Comparison of ENCODE assay signal across 8 cellular contexts in the genomic region with DNA sequence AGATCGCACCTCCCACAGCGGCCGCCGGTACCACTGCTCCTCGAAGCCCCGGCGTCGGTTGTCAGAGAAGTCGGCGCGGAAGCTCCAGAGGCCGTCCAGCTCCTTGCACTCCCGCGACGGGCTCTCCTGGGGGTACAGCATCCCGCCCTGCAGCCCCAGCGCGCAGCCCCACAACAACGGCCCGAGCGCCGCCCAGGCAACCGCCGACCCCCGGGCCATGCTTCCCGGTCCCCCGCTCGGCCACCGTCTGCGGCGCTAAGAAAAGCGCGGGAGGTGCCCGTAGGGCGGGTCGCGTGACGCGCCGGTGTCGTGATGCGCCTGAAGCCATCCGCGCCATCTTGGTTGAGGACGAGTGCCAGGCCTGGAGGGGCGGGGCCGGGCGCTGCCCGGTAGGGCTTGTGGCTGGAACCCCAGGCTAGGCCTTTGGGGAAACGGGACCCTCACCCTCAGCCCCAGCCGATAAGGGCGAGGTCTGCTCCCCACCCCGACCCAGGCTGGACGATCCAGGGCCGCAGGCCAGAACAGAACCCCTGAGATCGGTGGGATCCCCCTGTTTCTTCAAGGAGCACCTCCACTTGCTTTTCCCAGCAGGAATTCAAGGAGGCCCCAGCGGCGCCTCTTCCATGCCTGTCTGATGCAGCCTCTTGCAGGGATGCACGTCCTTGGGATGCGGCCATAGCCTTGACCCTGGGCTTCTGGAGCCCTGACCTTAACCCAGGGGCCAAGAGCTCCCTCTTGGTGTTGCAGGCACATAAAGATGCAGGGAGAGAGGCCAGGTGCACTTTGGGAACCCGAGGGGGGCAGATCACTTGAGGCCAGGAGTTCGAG. TPM values are rescaled to one million over a fixed set of nuclear protein-coding genes. Genes with fewer than 3 reads are reported as not detected.
DNase-seq lines count a peak whose midpoint lies in the region; ATAC-seq and TF ChIP-seq lines count a peak whose summit lies in the region.

A gene (minus strand): TSS at position 249 of the 828 bp plus-strand sequence. CDS start 30 bp downstream, at position 219.

- H3K4me3 Mint-ChIP-seq in activated CD4-positive, alpha-beta T cell treated with anti-CD3 and anti-CD28 coated beads, Interleukin-2, amount 10 ng/mL, durations not matched to agents 7 days and 5 days = peak within 1 kb of the TSS; percentile 90

- H3K27me3 ChIP-seq in BLaER1 treated with 17β-estradiol and CSF1 and Interleukin-3, amounts not matched to agents 10 nM and 100 nM = no peaks in the 10 kb centered on the region

- peak within 1 kb of the TSS; percentile 75 to 94 (median 91) for H3K27ac ChIP-seq in BLaER1 treated with 17β-estradiol and CSF1 and Interleukin-3, amounts not matched to agents 10 nM and 100 nM
- peak within 1 kb of the TSS; percentile 80 to 81 for H3K27ac ChIP-seq in coronary artery

- peaks cover 15% of the 10 kb centered on the region for H3K36me3 Mint-ChIP-seq in activated CD4-positive, alpha-beta T cell treated with anti-CD3 and anti-CD28 coated beads, Interleukin-2, amount 10 ng/mL, durations not matched to agents 7 days and 5 days (ENCODE audit: low read depth)

- DNase-seq in NCI-H69 (lab: John Stamatoyannopoulos, UW) = peak; percentile 98
- peak; percentile 90 for DNase-seq in activated CD4-positive, alpha-beta T cell treated with anti-CD3 and anti-CD28 coated beads, Interleukin-2, amount 10 ng/mL, durations not matched to agents 7 days and 5 days
- peak; percentile 93 for DNase-seq in coronary artery (ENCODE audit: low spot score)
- DNase-seq in left colon = peak; percentile 92 to 96
- peak; percentile 85 to 89 for DNase-seq in stimulated activated CD4-positive, alpha-beta T cell treated with anti-CD3 and anti-CD28 coated beads, Interleukin-1b, Interleukin-23, amount 100 ng/mL, for 4 hours (ENCODE audit: low read depth in 2 of 2)

- peaks cover 5 to 43% (median 35%) of the 10 kb centered on the region in 11 experiments; a peak in 20 of 22 replicates for H4K20me1 ChIP-seq in BLaER1 treated with 17β-estradiol and CSF1 and Interleukin-3, amounts not matched to agents 10 nM and 100 nM

- POLR2A ChIA-PET in activated CD4-positive, alpha-beta T cell treated with anti-CD3 and anti-CD28 coated beads, Interleukin-2, amount 10 ng/mL, durations not matched to agents 7 days and 5 days (lab: Charles Lee) = interaction anchor here (0.6 kb wide), 1 partner anchor 90 kb away, joined by 4 read pairs; no protein-coding TSS in a partner anchor

- no peaks in the 10 kb centered on the region for H3K9me3 ChIP-seq in BLaER1 treated with 17β-estradiol and CSF1 and Interleukin-3, amounts not matched to agents 10 nM and 100 nM (replicated peaks in 1 of 11)

- H3K4me3 ChIP-seq in BLaER1 treated with 17β-estradiol and CSF1 and Interleukin-3, amounts not matched to agents 10 nM and 100 nM = peak within 1 kb of the TSS; percentile 84 to 98 (median 93)
- H3K4me3 ChIP-seq in coronary artery = peak within 1 kb of the TSS; percentile 96

- H3K4me2 ChIP-seq in BLaER1 treated with 17β-estradiol and CSF1 and Interleukin-3, amounts not matched to agents 10 nM and 100 nM = peak within 1 kb of the TSS; percentile 78 to 97 (median 95)

- ATAC-seq in GM19351 (IDR thresholded peaks at IDR 0.05; ENCODE audit: unreplicated experiment) (peak; percentile 69), HG03520 (IDR thresholded peaks at IDR 0.05; ENCODE audit: unreplicated experiment) (peak; percentile 81), left colon (peak; percentile 96)

- H3K9ac ChIP-seq in BLaER1 treated with 17β-estradiol and CSF1 and Interleukin-3, amounts not matched to agents 10 nM and 100 nM = peak within 1 kb of the TSS; percentile 85 to 96 (median 92)

- peaks cover 14 to 46% (median 38%) of the 10 kb centered on the region in 10 experiments for H3K4me1 ChIP-seq in BLaER1 treated with 17β-estradiol and CSF1 and Interleukin-3, amounts not matched to agents 10 nM and 100 nM

- H3K36me3 ChIP-seq in BLaER1 treated with 17β-estradiol and CSF1 and Interleukin-3, amounts not matched to agents 10 nM and 100 nM = peaks cover 26 to 33% (median 28%) of the 10 kb centered on the region in 11 experiments

- no peak for TF ChIP-seq CTCF in coronary artery (IDR thresholded peaks at IDR 0.05)

- peak within 1 kb of the TSS; percentile 96 for H3K27ac Mint-ChIP-seq in activated CD4-positive, alpha-beta T cell treated with anti-CD3 and anti-CD28 coated beads, Interleukin-2, amount 10 ng/mL, durations not matched to agents 7 days and 5 days

- no peaks in the 10 kb centered on the region for H3K9me3 Mint-ChIP-seq in activated CD4-positive, alpha-beta T cell treated with anti-CD3 and anti-CD28 coated beads, Interleukin-2, amount 10 ng/mL, durations not matched to agents 7 days and 5 days

- intact Hi-C loops in left colon (cut with DNase I, micrococcal nuclease) = no loop called here

- H3K27me3 Mint-ChIP-seq in activated CD4-positive, alpha-beta T cell treated with anti-CD3 and anti-CD28 coated beads, Interleukin-2, amount 10 ng/mL, durations not matched to agents 7 days and 5 days = no peaks in the 10 kb centered on the region

- CTCF ChIA-PET in activated CD4-positive, alpha-beta T cell treated with anti-CD3 and anti-CD28 coated beads, Interleukin-2, amount 10 ng/mL, durations not matched to agents 7 days and 5 days (lab: Charles Lee) = no interaction called here

- peaks cover 15% of the 10 kb centered on the region for H3K4me1 Mint-ChIP-seq in activated CD4-positive, alpha-beta T cell treated with anti-CD3 and anti-CD28 coated beads, Interleukin-2, amount 10 ng/mL, durations not matched to agents 7 days and 5 days

RNA-seq across cellular contexts. Expression of the gene that starts here (rescaled TPM):
- total RNA-seq in activated CD4-positive, alpha-beta T cell treated with anti-CD3 and anti-CD28 coated beads, Interleukin-2, amount 10 ng/mL, durations not matched to agents 7 days and 5 days = 10 to 100 TPM; 63.3 to 66.2 TPM
- 10 to 100 TPM; 69.2 to 99.5 TPM for total RNA-seq in left colon

Comparison
In these comparisons a context has a peak if more than half of its experiments do, and no peak if none do; other contexts are left out.
1. Peak in every context shown above with its lines: DNase-seq, ATAC-seq, H3K4me3 ChIP-seq and H3K27ac ChIP-seq.